8 cellular contexts compared by ENCODE assay signal in the genomic region with DNA sequence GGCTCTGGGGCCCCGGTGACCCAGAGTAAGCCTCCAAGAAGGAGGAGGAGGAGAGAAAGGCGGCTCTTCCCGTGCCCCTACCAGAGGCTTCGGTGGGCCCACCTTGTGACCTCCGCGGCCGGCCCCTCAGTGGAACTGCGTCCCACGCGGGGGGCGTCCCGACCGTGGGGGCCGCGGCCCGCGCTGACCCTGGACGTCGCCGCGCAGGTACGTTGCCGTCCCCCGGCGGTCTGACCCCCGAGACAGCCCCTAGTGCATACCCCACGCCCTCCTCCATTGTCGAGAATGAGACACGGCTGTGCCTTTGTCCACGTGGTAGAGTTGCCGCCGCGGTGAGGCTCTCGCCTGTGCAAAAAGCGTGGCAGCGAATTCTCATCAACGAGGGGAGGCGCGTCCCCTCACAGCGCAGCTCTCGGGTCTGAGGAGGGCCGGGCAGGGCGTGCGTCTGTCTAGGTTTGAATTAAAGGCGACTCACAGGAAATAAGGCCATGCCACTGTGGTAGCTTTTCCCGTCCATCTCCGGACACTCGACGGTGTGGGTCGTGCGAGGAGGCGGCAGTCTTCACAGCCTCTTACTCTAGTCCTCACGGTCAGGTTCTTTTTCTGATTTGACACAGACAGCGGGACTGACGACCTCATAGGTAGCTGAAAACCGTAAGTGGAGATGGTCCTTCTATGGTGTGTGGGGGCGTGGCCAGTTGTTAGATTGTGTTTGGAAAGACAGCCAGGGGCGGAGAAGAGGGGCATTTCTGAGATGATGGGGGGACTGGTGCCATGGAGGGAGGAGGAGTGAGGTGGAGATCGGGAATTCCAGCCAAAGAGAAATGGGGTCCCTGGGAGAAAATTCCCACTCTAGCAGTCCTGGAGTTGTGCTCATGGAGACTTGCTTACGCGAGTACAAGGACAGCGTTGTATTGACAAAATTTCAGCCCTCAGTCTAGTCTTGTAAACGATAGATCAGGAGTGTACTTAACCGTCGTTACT. TPM values are rescaled to one million over a fixed set of nuclear protein-coding genes. Genes with fewer than 3 reads are reported as not detected.
DNase-seq lines count a peak whose midpoint lies in the region; ATAC-seq and TF ChIP-seq lines count a peak whose summit lies in the region.

No MANE protein-coding gene starts in this region.

- peak; percentile 23 for ATAC-seq in HG02852 (IDR thresholded peaks at IDR 0.05; ENCODE audit: unreplicated experiment)
- ATAC-seq in memory B cell (ENCODE audit: low read depth): peak; percentile 36

- peaks cover 34% of the 10 kb centered on the region for H3K4me1 Mint-ChIP-seq in activated CD4-positive, alpha-beta T cell treated with anti-CD3 and anti-CD28 coated beads, Interleukin-2, amount 10 ng/mL, durations not matched to agents 7 days and 5 days
- H3K4me1 Mint-ChIP-seq in memory B cell: peaks cover 12% of the 10 kb centered on the region

- DNase-seq in NCI-H1436 (lab: John Stamatoyannopoulos, UW) (peak; percentile 18), NCI-H1436 treated with DMSO at 0.1 percent for 48 hours (lab: John Stamatoyannopoulos, UW) (no peak), NCI-H2171 (lab: John Stamatoyannopoulos, UW) (peak; percentile 51), dorsolateral prefrontal cortex (peak in 7 of 10 donors; percentile 32 to 67 (median 46)), memory B cell (ENCODE audit: low spot score in 2 of 2) (peak in 1 of 2 donors; percentile 52)
- peak; percentile 71 for DNase-seq in activated CD4-positive, alpha-beta T cell treated with anti-CD3 and anti-CD28 coated beads, Interleukin-2, amount 10 ng/mL, durations not matched to agents 7 days and 5 days
- DNase-seq in stimulated activated CD8-positive, alpha-beta memory T cell treated with anti-CD3 and anti-CD28 coated beads, Interleukin-15, amount 100 ng/mL, for 48 hours (ENCODE audit: low read depth in 2 of 2): peak; percentile 32 to 38

- no peaks in the 10 kb centered on the region for H3K9me3 Mint-ChIP-seq in activated CD4-positive, alpha-beta T cell treated with anti-CD3 and anti-CD28 coated beads, Interleukin-2, amount 10 ng/mL, durations not matched to agents 7 days and 5 days
- no peaks in the 10 kb centered on the region for H3K9me3 Mint-ChIP-seq in memory B cell

- H3K27me3 Mint-ChIP-seq in activated CD4-positive, alpha-beta T cell treated with anti-CD3 and anti-CD28 coated beads, Interleukin-2, amount 10 ng/mL, durations not matched to agents 7 days and 5 days: no peaks in the 10 kb centered on the region
- H3K27me3 Mint-ChIP-seq in memory B cell: no peaks in the 10 kb centered on the region

- peak overlapping the region; percentile 100 for H3K27ac Mint-ChIP-seq in activated CD4-positive, alpha-beta T cell treated with anti-CD3 and anti-CD28 coated beads, Interleukin-2, amount 10 ng/mL, durations not matched to agents 7 days and 5 days
- H3K27ac Mint-ChIP-seq in memory B cell: peak overlapping the region; percentile 99

- CTCF ChIA-PET in activated CD4-positive, alpha-beta T cell treated with anti-CD3 and anti-CD28 coated beads, Interleukin-2, amount 10 ng/mL, durations not matched to agents 7 days and 5 days (lab: Charles Lee): interaction anchor here (1.4 to 1.8 kb wide), 6 partner anchors 9 to 70 kb away, joined by 3 to 9 read pairs (median 4); partner anchors contain the start of gene NAPB

- peak overlapping the region; percentile 67 to 100 (median 97) for H3K4me3 ChIP-seq in dorsolateral prefrontal cortex

- peak overlapping the region in 57 of 59 donors; percentile 53 to 100 (median 97) for H3K27ac ChIP-seq in dorsolateral prefrontal cortex

- POLR2A ChIA-PET in activated CD4-positive, alpha-beta T cell treated with anti-CD3 and anti-CD28 coated beads, Interleukin-2, amount 10 ng/mL, durations not matched to agents 7 days and 5 days (lab: Charles Lee): interaction anchor here (0.7 to 1.4 kb wide), 2 partner anchors 70 to 498 kb away, joined by 3 to 4 read pairs; partner anchors contain the start of gene NAPB

- intact Hi-C loops in dorsolateral prefrontal cortex (cut with DNase I): loop anchor here (1.0 to 5.0 kb wide), 2 partner anchors 7 to 256 kb away; partner anchors contain the start of gene CST9 (in 1 of the 2)

- no peaks in the 10 kb centered on the region for H3K27me3 ChIP-seq in dorsolateral prefrontal cortex

- peaks cover 16% of the 10 kb centered on the region for H3K36me3 Mint-ChIP-seq in activated CD4-positive, alpha-beta T cell treated with anti-CD3 and anti-CD28 coated beads, Interleukin-2, amount 10 ng/mL, durations not matched to agents 7 days and 5 days (ENCODE audit: low read depth)
- no peaks in the 10 kb centered on the region for H3K36me3 Mint-ChIP-seq in memory B cell

- H3K4me3 Mint-ChIP-seq in activated CD4-positive, alpha-beta T cell treated with anti-CD3 and anti-CD28 coated beads, Interleukin-2, amount 10 ng/mL, durations not matched to agents 7 days and 5 days: peak overlapping the region; percentile 82
- H3K4me3 Mint-ChIP-seq in memory B cell: peak overlapping the region; percentile 98

- peak in 1 of 56 donors; percentile 0 for TF ChIP-seq CTCF in dorsolateral prefrontal cortex (IDR thresholded peaks at IDR 0.05 in 54 of 56, conservative IDR thresholded peaks at IDR 0.05 in 2 of 56; ENCODE audit: low read depth in 1 of 56, partially characterized antibody in 56 of 56)

RNA-seq across cellular contexts. Expression of gene NXT1, which starts 0.6 kb away (rescaled TPM):
- 10 to 100 TPM; 28.1 to 28.2 TPM for total RNA-seq in activated CD4-positive, alpha-beta T cell treated with anti-CD3 and anti-CD28 coated beads, Interleukin-2, amount 10 ng/mL, durations not matched to agents 7 days and 5 days
- 10 to 100 TPM in 4 of 120 experiments, 1 to 10 TPM in 116; 3.2 to 13.1 (median 6.7) TPM for total RNA-seq in dorsolateral prefrontal cortex

RNA-seq across cellular contexts. Expression of gene GZF1, which starts 10.8 kb away (rescaled TPM):
- total RNA-seq in activated CD4-positive, alpha-beta T cell treated with anti-CD3 and anti-CD28 coated beads, Interleukin-2, amount 10 ng/mL, durations not matched to agents 7 days and 5 days: 10 to 100 TPM; 12.3 to 15.5 TPM
- total RNA-seq in dorsolateral prefrontal cortex: 10 to 100 TPM; 16.7 to 45.4 (median 26.8) TPM
